ENCODE assay signal across 13 cellular contexts in genomic region chr1:66375125-66375524, GRCh38.
A peak's percentile ranks its signal among the peaks of the same experiment; 100 is the strongest.
DNase-seq lines count a peak whose midpoint lies in the region; ATAC-seq and TF ChIP-seq lines count a peak whose summit lies in the region.
"Had no signal": no experiment of that assay in that cellular context is flagged by ENCODE, and none has a peak within 500 bp of the region (broad histone marks: within the 10 kb centered on the region; RNA-seq: fewer than 3 reads in every experiment).

No MANE protein-coding gene starts in this region.

- intact Hi-C loops in CD4-positive, alpha-beta T cell (cut with DNase I, micrococcal nuclease): loop anchor here in 1 of 2 experiments (2.0 kb wide), 1 partner anchor 42 kb away; no protein-coding TSS in a partner anchor
- intact Hi-C loops in posterior cingulate gyrus (cut with DNase I): no loop called here

- H2BK5ac ChIP-seq in mesenchymal stem cell (ENCODE audit: low read depth, low read length, poor library complexity, severe bottlenecking): no peak overlapping the region

- no peaks in the 10 kb centered on the region for H3K27me3 ChIP-seq in CD4-positive, alpha-beta T cell (ENCODE audit: control insufficient read depth, insufficient read depth, low read length)
- H3K27me3 ChIP-seq in mesenchymal stem cell (ENCODE audit: control insufficient read depth in 1 of 2, insufficient read depth in 1 of 2, low read length in 2 of 2): no peaks in the 10 kb centered on the region

- POLR2A ChIA-PET in CD4-positive, alpha-beta T cell (lab: Charles Lee): interaction anchor here (0.7 to 1.8 kb wide), 11 partner anchors 24 to 101 kb away, joined by 3 to 13 read pairs (median 5); no protein-coding TSS in a partner anchor

- H3K4me3 ChIP-seq in mesenchymal stem cell (ENCODE audit: insufficient read depth in 1 of 2, low read depth in 1 of 2, low read length in 2 of 2): no peak overlapping the region

- H3K27me3 Mint-ChIP-seq in CD4-positive, alpha-beta T cell: no peaks in the 10 kb centered on the region
- no peaks in the 10 kb centered on the region for H3K27me3 Mint-ChIP-seq in activated T-helper 17 cell treated with anti-CD3 and anti-CD28 coated beads, Interleukin-2, amount 50 U/mL, for 72 hours

- no peak overlapping the region for H4K8ac ChIP-seq in mesenchymal stem cell (ENCODE audit: low read length)

- no peak overlapping the region for H2BK120ac ChIP-seq in mesenchymal stem cell (ENCODE audit: low read depth, low read length)

- no peak for DNase-seq in CD4-positive, alpha-beta T cell
- DNase-seq in mesenchymal stem cell (no peak), cortex of kidney (lab: John Stamatoyannopoulos, UW) (no peak), posterior cingulate gyrus (no peak), NCI-H748 (lab: John Stamatoyannopoulos, UW; ENCODE audit: unreplicated experiment) (no peak)
- DNase-seq: DMS153; glutamatergic neuron; H7; NCI-H1930; stimulated activated CD4-positive, alpha-beta T cell treated with anti-CD3 and anti-CD28 coated beads, Interleukin-12 subunit alpha, Interleukin-12 subunit beta, amount 100 ng/mL, for 4 hours had no signal

- no peak overlapping the region for H2BK12ac ChIP-seq in mesenchymal stem cell (ENCODE audit: low read length in 2 of 2)

- H3K23ac ChIP-seq in mesenchymal stem cell (ENCODE audit: low read length in 2 of 2): no peak overlapping the region

- peak overlapping the region; percentile 54 for H3K27ac ChIP-seq in CD4-positive, alpha-beta T cell (ENCODE audit: low read depth, low read length)
- H3K27ac ChIP-seq in mesenchymal stem cell (ENCODE audit: low read length, poor library complexity, severe bottlenecking): no peak overlapping the region

- H3K36me3 ChIP-seq in mesenchymal stem cell (ENCODE audit: control insufficient read depth in 1 of 2, insufficient read depth in 2 of 2, low read depth in 1 of 2, low read length in 2 of 2): peaks cover 0 to 6% of the 10 kb centered on the region in 2 experiments

- H3K36me3 Mint-ChIP-seq in CD4-positive, alpha-beta T cell (ENCODE audit: low read depth): peaks cover 36% of the 10 kb centered on the region
- peaks cover 48% of the 10 kb centered on the region for H3K36me3 Mint-ChIP-seq in activated T-helper 17 cell treated with anti-CD3 and anti-CD28 coated beads, Interleukin-2, amount 50 U/mL, for 72 hours (ENCODE audit: low read depth)

- no peak overlapping the region for H2AFZ ChIP-seq in mesenchymal stem cell (ENCODE audit: low read depth, low read length)

- no peak overlapping the region for H3K4ac ChIP-seq in mesenchymal stem cell (ENCODE audit: low read depth in 1 of 2, low read length in 2 of 2)

- no peak overlapping the region for H3K4me2 ChIP-seq in mesenchymal stem cell (ENCODE audit: low read length, poor library complexity, severe bottlenecking)

- no peak overlapping the region for H4K91ac ChIP-seq in mesenchymal stem cell (ENCODE audit: low read length)

- peaks cover 65% of the 10 kb centered on the region for H3K4me1 Mint-ChIP-seq in CD4-positive, alpha-beta T cell (ENCODE audit: low read depth)
- H3K4me1 Mint-ChIP-seq in activated T-helper 17 cell treated with anti-CD3 and anti-CD28 coated beads, Interleukin-2, amount 50 U/mL, for 72 hours: peaks cover 65% of the 10 kb centered on the region

- no peak overlapping the region for H2BK15ac ChIP-seq in mesenchymal stem cell (ENCODE audit: low read depth, poor library complexity, severe bottlenecking)

- peak overlapping the region; percentile 93 for H3K27ac Mint-ChIP-seq in CD4-positive, alpha-beta T cell
- H3K27ac Mint-ChIP-seq in activated T-helper 17 cell treated with anti-CD3 and anti-CD28 coated beads, Interleukin-2, amount 50 U/mL, for 72 hours: peak overlapping the region; percentile 99

- H3K9me3 Mint-ChIP-seq in CD4-positive, alpha-beta T cell: no peaks in the 10 kb centered on the region
- no peaks in the 10 kb centered on the region for H3K9me3 Mint-ChIP-seq in activated T-helper 17 cell treated with anti-CD3 and anti-CD28 coated beads, Interleukin-2, amount 50 U/mL, for 72 hours

- H3K79me1 ChIP-seq in mesenchymal stem cell (replicated peaks; ENCODE audit: low read length, poor library complexity, severe bottlenecking): no peaks in the 10 kb centered on the region

- CTCF ChIA-PET in CD4-positive, alpha-beta T cell (lab: Charles Lee): interaction anchor here (1.0 to 3.0 kb wide), 4 partner anchors 43 to 132 kb away, joined by 3 to 12 read pairs (median 4); no protein-coding TSS in a partner anchor

- no peak for ATAC-seq in CD4-positive, alpha-beta T cell (ENCODE audit: poor library complexity)
- ATAC-seq in GM18505 (IDR thresholded peaks at IDR 0.05; ENCODE audit: unreplicated experiment) (no peak), GM19324 (IDR thresholded peaks at IDR 0.05; ENCODE audit: low FRiP score, unreplicated experiment) (no peak)
- ATAC-seq in activated T-helper 17 cell treated with anti-CD3 and anti-CD28 coated beads, Interleukin-2, amount 50 U/mL, for 72 hours (replicated peaks): no peak

- no peak overlapping the region for H3K14ac ChIP-seq in mesenchymal stem cell (ENCODE audit: low read length in 2 of 2)

- peak overlapping the region; percentile 75 for H3K4me3 Mint-ChIP-seq in CD4-positive, alpha-beta T cell
- H3K4me3 Mint-ChIP-seq in activated T-helper 17 cell treated with anti-CD3 and anti-CD28 coated beads, Interleukin-2, amount 50 U/mL, for 72 hours: peak overlapping the region; percentile 79

- H3K18ac ChIP-seq in mesenchymal stem cell (ENCODE audit: low read depth in 1 of 2, low read length in 2 of 2): no peak overlapping the region

- peak overlapping the region; percentile 5 for H3K9ac ChIP-seq in mesenchymal stem cell (ENCODE audit: low read length)

- peaks cover 4% of the 10 kb centered on the region for H3K4me1 ChIP-seq in mesenchymal stem cell (ENCODE audit: control insufficient read depth, insufficient read depth, low read depth, low read length)

- H3K9me3 ChIP-seq in CD4-positive, alpha-beta T cell (ENCODE audit: control insufficient read depth, low read length): no peaks in the 10 kb centered on the region
- no peaks in the 10 kb centered on the region for H3K9me3 ChIP-seq in mesenchymal stem cell (ENCODE audit: control insufficient read depth, low read length)

- peak; percentile 24 for TF ChIP-seq POLR2A in GM18505 (IDR thresholded peaks at IDR 0.05; ENCODE audit: borderline replicate concordance, extremely low read depth, insufficient read depth, insufficient read length)

- no peak overlapping the region for H2AK5ac ChIP-seq in mesenchymal stem cell (ENCODE audit: low read length, severe bottlenecking)

- WGBS in mesenchymal stem cell: 85% methylated on average over 2 of the region's 2 CpGs

- TF ChIP-seq CTCF in CD4-positive, alpha-beta T cell (IDR thresholded peaks at IDR 0.05): no peak
